ENCODE assay signal across 29 cellular contexts in the genomic region with DNA sequence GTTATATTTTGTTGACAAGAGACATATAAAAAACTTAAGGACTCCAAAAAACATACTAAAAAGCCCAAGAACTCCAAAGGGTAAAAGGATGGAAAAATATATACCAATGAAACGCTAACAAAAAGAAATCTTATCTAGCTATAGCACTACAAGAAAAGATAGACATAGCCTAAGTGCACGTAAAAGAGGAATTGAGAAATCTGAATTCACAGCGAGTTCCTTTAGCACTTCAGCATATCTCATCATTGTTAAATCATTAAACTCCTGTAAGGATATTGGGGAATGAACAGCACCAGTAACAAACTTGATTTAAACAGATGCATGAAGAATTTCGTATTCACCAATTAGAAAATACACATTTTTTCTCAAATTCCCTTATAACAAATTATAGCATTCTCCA.
"Had no signal": no experiment of that assay in that cellular context is flagged by ENCODE, and none has a peak within 500 bp of the region (broad histone marks: within the 10 kb centered on the region; RNA-seq: fewer than 3 reads in every experiment).

No MANE protein-coding gene starts in this region.

- H3K4me2 ChIP-seq: hepatocyte had no signal

- H3K27me3 ChIP-seq: colonic mucosa, dorsolateral prefrontal cortex, esophagus muscularis mucosa, esophagus squamous epithelium, gastrocnemius medialis, gastroesophageal sphincter, heart left ventricle, heart right ventricle, hepatocyte had no signal

- H3K27ac Mint-ChIP-seq: dendritic cell treated with granulocyte-macrophage colony-stimulating factor and Interleukin-4, amounts not matched to agents 40 ng/mL and 50 ng/mL, for 4 days; effector memory CD8-positive, alpha-beta T cell; endodermal cell had no signal

- H3K36me3 ChIP-seq: colonic mucosa, esophagus muscularis mucosa, esophagus squamous epithelium, gastrocnemius medialis, gastroesophageal sphincter, heart left ventricle, heart right ventricle had no signal

- H2AFZ ChIP-seq: hepatocyte had no signal

- ATAC-seq: effector memory CD8-positive, alpha-beta T cell; esophagus mucosa; foreskin keratinocyte; gastrocnemius medialis; gastroesophageal sphincter; heart left ventricle; heart right ventricle had no signal

- H3K79me2 ChIP-seq: hepatocyte had no signal

- H3K4me1 Mint-ChIP-seq: endodermal cell had no signal

- H3K4me3 Mint-ChIP-seq: dendritic cell treated with granulocyte-macrophage colony-stimulating factor and Interleukin-4, amounts not matched to agents 40 ng/mL and 50 ng/mL, for 4 days; effector memory CD8-positive, alpha-beta T cell; endodermal cell had no signal

- H3K4me3 ChIP-seq: colonic mucosa, coronary artery, dorsolateral prefrontal cortex, esophagus muscularis mucosa, esophagus squamous epithelium, gastrocnemius medialis, gastroesophageal sphincter, heart left ventricle, heart right ventricle, hepatocyte had no signal

- H3K27ac ChIP-seq: colonic mucosa, coronary artery, dorsolateral prefrontal cortex, epithelial cell of prostate, esophagus muscularis mucosa, esophagus squamous epithelium, foreskin keratinocyte, gastrocnemius medialis, gastroesophageal sphincter, heart left ventricle, heart right ventricle, hepatocyte had no signal

- FAIRE-seq: endometrium, endothelial cell of umbilical vein, frontal cortex had no signal

- H3K4me1 ChIP-seq: colonic mucosa, esophagus muscularis mucosa, esophagus squamous epithelium, foreskin keratinocyte, gastrocnemius medialis, gastroesophageal sphincter, heart left ventricle, heart right ventricle had no signal

- DNase-seq: colonic mucosa; cortex of kidney; dermis blood vessel endothelial cell; dorsolateral prefrontal cortex; effector CD4-positive, alpha-beta T cell; effector CD8-positive, alpha-beta T cell; effector memory CD4-positive, alpha-beta T cell; effector memory CD8-positive, alpha-beta T cell; endodermal cell; erythroblast; esophagus squamous epithelium; foreskin fibroblast; foreskin keratinocyte; foreskin melanocyte; gastrocnemius medialis; glutamatergic neuron; head of caudate nucleus; heart left ventricle; heart right ventricle had no signal

- H3K9me3 ChIP-seq: colonic mucosa, gastrocnemius medialis had no signal
